15 cellular contexts compared by ENCODE assay signal in genomic region chr10:62761115-62761514, GRCh38. TPM values are rescaled to one million over a fixed set of nuclear protein-coding genes. Genes with fewer than 3 reads are reported as not detected.
A peak's percentile ranks its signal among the peaks of the same experiment; 100 is the strongest.
DNase-seq lines count a peak whose midpoint lies in the region; ATAC-seq, FAIRE-seq and TF ChIP-seq lines count a peak whose summit lies in the region.
"Had no signal": no experiment of that assay in that cellular context is flagged by ENCODE, and none has a peak within 500 bp of the region (broad histone marks: within the 10 kb centered on the region; RNA-seq: fewer than 3 reads in every experiment).

No MANE protein-coding gene starts in this region.

- peak overlapping the region; percentile 88 for H2AFZ ChIP-seq in endothelial cell of umbilical vein (ENCODE audit: low read depth, low read length)
- H2AFZ ChIP-seq: neural progenitor cell had no signal

- in situ Hi-C loops in Caki2 (cut with HindIII; ENCODE audit: low pct_unique_long_range_greater_than_20kb, low sequenced_read_pairs), result no loop called here

- intact Hi-C loops in activated CD4-positive, alpha-beta T cell treated with anti-CD3 and anti-CD28 coated beads, Interleukin-2, amount 10 ng/mL, durations not matched to agents 24 days and 14 days (cut with micrococcal nuclease), result no loop called here
- intact Hi-C loops in endothelial cell of umbilical vein (cut with micrococcal nuclease), result no loop called here

- no peak for TF ChIP-seq POLR2A in endothelial cell of umbilical vein (IDR thresholded peaks at IDR 0.05; ENCODE audit: low read depth, low read length)

- H3K36me3 ChIP-seq in NT2/D1 (ENCODE audit: insufficient read depth, insufficient read length, low read length) (no peaks in the 10 kb centered on the region), endothelial cell of umbilical vein (ENCODE audit: control insufficient read depth in 2 of 2, extremely low read depth in 1 of 2, insufficient read depth in 2 of 2, low read length in 2 of 2) (no peaks in the 10 kb centered on the region)
- H3K36me3 ChIP-seq: ascending aorta, neural progenitor cell, sigmoid colon had no signal

- POLR2A ChIA-PET in endothelial cell of umbilical vein (lab: Charles Lee), result no interaction called here

- H3K4me1 ChIP-seq in NT2/D1 (ENCODE audit: insufficient read depth, insufficient read length) (no peaks in the 10 kb centered on the region), endothelial cell of umbilical vein (ENCODE audit: control insufficient read depth, extremely low read depth, insufficient read depth, low read length) (peaks cover 17% of the 10 kb centered on the region)
- H3K4me1 ChIP-seq: ascending aorta, sigmoid colon had no signal

- DNase-seq in activated CD4-positive, alpha-beta T cell treated with anti-CD3 and anti-CD28 coated beads for 4 hours, result peak; percentile 27 to 38
- DNase-seq in activated CD4-positive, alpha-beta T cell treated with anti-CD3 and anti-CD28 coated beads, Interleukin-2, amount 10 ng/mL, durations not matched to agents 24 days and 14 days, result no peak
- DNase-seq in Caki2 (ENCODE audit: low read depth), result peak; percentile 29
- peak; percentile 11 for DNase-seq in NT2/D1 (ENCODE audit: low read depth, low spot score)
- DNase-seq in endothelial cell of umbilical vein (ENCODE audit: low read depth, low spot score), result peak; percentile 4
- no peak for DNase-seq in type B pancreatic cell (ENCODE audit: extremely low spot score, unreplicated experiment)
- no peak for DNase-seq in substantia nigra (lab: John Stamatoyannopoulos, UW)
- DNase-seq: NCI-H187 treated with DMSO at 0.1 percent for 48 hours, sigmoid colon, T-cell had no signal

- H3K4me3 Mint-ChIP-seq in activated CD4-positive, alpha-beta T cell treated with anti-CD3 and anti-CD28 coated beads, Interleukin-2, amount 10 ng/mL, durations not matched to agents 24 days and 14 days, result no peak overlapping the region
- no peak overlapping the region for H3K4me3 Mint-ChIP-seq in type B pancreatic cell
- H3K4me3 Mint-ChIP-seq: neural progenitor cell, T-cell had no signal

- H3K79me2 ChIP-seq in endothelial cell of umbilical vein (ENCODE audit: control insufficient read depth, insufficient read depth, low read length), result no peaks in the 10 kb centered on the region

- H3K27me3 Mint-ChIP-seq in activated CD4-positive, alpha-beta T cell treated with anti-CD3 and anti-CD28 coated beads, Interleukin-2, amount 10 ng/mL, durations not matched to agents 24 days and 14 days, result peaks cover 1% of the 10 kb centered on the region
- peaks cover 4% of the 10 kb centered on the region for H3K27me3 Mint-ChIP-seq in type B pancreatic cell
- H3K27me3 Mint-ChIP-seq: T-cell had no signal

- BruUV-seq in endothelial cell of umbilical vein (replicated peaks; lab: Mats Ljungman, UMichigan), result no TSS peak

- peaks cover 4% of the 10 kb centered on the region for H3K9me3 Mint-ChIP-seq in activated CD4-positive, alpha-beta T cell treated with anti-CD3 and anti-CD28 coated beads, Interleukin-2, amount 10 ng/mL, durations not matched to agents 24 days and 14 days
- H3K9me3 Mint-ChIP-seq in type B pancreatic cell, result no peaks in the 10 kb centered on the region
- H3K9me3 Mint-ChIP-seq: neural progenitor cell, T-cell had no signal

- dilution Hi-C loops in endothelial cell of umbilical vein (cut with MboI; ENCODE audit: extremely low pct_ligation_motif_present, low sequenced_read_pairs), result no loop called here

- no peak overlapping the region for H3K9ac ChIP-seq in NT2/D1 (ENCODE audit: insufficient read length, low read depth)
- H3K9ac ChIP-seq in endothelial cell of umbilical vein (replicated peaks; ENCODE audit: extremely low read depth, insufficient read depth, low read length), result peak overlapping the region; percentile 38
- H3K9ac ChIP-seq: neural progenitor cell had no signal

- no peak overlapping the region for H3K4me3 ChIP-seq in NT2/D1 (ENCODE audit: insufficient read length, low read depth)
- H3K4me3 ChIP-seq in endothelial cell of umbilical vein (replicated peaks in 1 of 3; ENCODE audit: insufficient read depth in 1 of 3, low read depth in 1 of 3, low read length in 3 of 3), result no peak overlapping the region
- H3K4me3 ChIP-seq: ascending aorta, neural progenitor cell, sigmoid colon had no signal

- H4K20me1 ChIP-seq in endothelial cell of umbilical vein (replicated peaks; ENCODE audit: control insufficient read depth, extremely low read depth, insufficient read depth, low read length), result no peaks in the 10 kb centered on the region

- FAIRE-seq in endothelial cell of umbilical vein (lab: Jason Lieb, UNC), result peak; percentile 38
- FAIRE-seq: keratinocyte, RCC 7860 had no signal

- TF ChIP-seq CTCF in endothelial cell of umbilical vein (IDR thresholded peaks at IDR 0.05; ENCODE audit: extremely low read depth in 1 of 2, insufficient read depth in 1 of 2, low read depth in 1 of 2, low read length in 2 of 2) (no peak), type B pancreatic cell (conservative IDR thresholded peaks at IDR 0.05) (no peak)

- H3K27me3 ChIP-seq in NT2/D1 (ENCODE audit: insufficient read depth, insufficient read length) (no peaks in the 10 kb centered on the region), endothelial cell of umbilical vein (ENCODE audit: control insufficient read depth in 2 of 2, insufficient read depth in 2 of 2, low read length in 2 of 2) (peaks cover 0 to 2% of the 10 kb centered on the region in 2 experiments)
- H3K27me3 ChIP-seq: ascending aorta, neural progenitor cell, sigmoid colon had no signal

- H3K9me3 ChIP-seq in NT2/D1 (ENCODE audit: insufficient read depth, low read length) (no peaks in the 10 kb centered on the region), endothelial cell of umbilical vein (replicated peaks; ENCODE audit: control insufficient read depth, insufficient read depth, low read length) (no peaks in the 10 kb centered on the region)
- H3K9me3 ChIP-seq: ascending aorta, sigmoid colon had no signal

- no peak overlapping the region for H3K27ac Mint-ChIP-seq in activated CD4-positive, alpha-beta T cell treated with anti-CD3 and anti-CD28 coated beads, Interleukin-2, amount 10 ng/mL, durations not matched to agents 24 days and 14 days
- no peak overlapping the region for H3K27ac Mint-ChIP-seq in type B pancreatic cell

- H3K27ac ChIP-seq in endothelial cell of umbilical vein (ENCODE audit: insufficient read depth, low read depth, low read length), result peak overlapping the region; percentile 55
- H3K27ac ChIP-seq in substantia nigra (ENCODE audit: low read depth, low read length, poor library complexity, severe bottlenecking), result no peak overlapping the region
- H3K27ac ChIP-seq: ascending aorta, neural progenitor cell had no signal

- peaks cover 12% of the 10 kb centered on the region for H3K4me1 Mint-ChIP-seq in activated CD4-positive, alpha-beta T cell treated with anti-CD3 and anti-CD28 coated beads, Interleukin-2, amount 10 ng/mL, durations not matched to agents 24 days and 14 days
- H3K4me1 Mint-ChIP-seq in type B pancreatic cell (ENCODE audit: unreplicated experiment), result peaks cover 4% of the 10 kb centered on the region

- H3K36me3 Mint-ChIP-seq in activated CD4-positive, alpha-beta T cell treated with anti-CD3 and anti-CD28 coated beads, Interleukin-2, amount 10 ng/mL, durations not matched to agents 24 days and 14 days (ENCODE audit: low read depth), result peaks cover 2% of the 10 kb centered on the region
- no peaks in the 10 kb centered on the region for H3K36me3 Mint-ChIP-seq in type B pancreatic cell
- H3K36me3 Mint-ChIP-seq: neural progenitor cell, T-cell had no signal

- peak overlapping the region; percentile 64 for H3K4me2 ChIP-seq in endothelial cell of umbilical vein (ENCODE audit: insufficient read depth, low read length)
- H3K4me2 ChIP-seq: neural progenitor cell had no signal

- no peaks in the 10 kb centered on the region for H3K9me1 ChIP-seq in endothelial cell of umbilical vein (replicated peaks; ENCODE audit: control insufficient read depth, extremely low read depth, insufficient read depth, low read length)

- ATAC-seq in GM21367 (IDR thresholded peaks at IDR 0.05; ENCODE audit: unreplicated experiment), result no peak

- CTCF ChIA-PET in endothelial cell of umbilical vein (lab: Charles Lee), result interaction anchor here (1.3 to 2.5 kb wide), 4 partner anchors 9 to 151 kb away, joined by 4 to 11 read pairs (median 4); no protein-coding TSS in a partner anchor

TF ChIP-seq in endothelial cell of umbilical vein, 7 proteins besides CTCF, POLR2A, EP300 and RAD21:
- TF ChIP-seq FOS (IDR thresholded peaks at IDR 0.05; ENCODE audit: borderline replicate concordance, insufficient read depth, low read length) (no peak), JUN (IDR thresholded peaks at IDR 0.05; ENCODE audit: borderline replicate concordance, insufficient read depth, insufficient read length, low read depth) (peak; percentile 47)

RNA-seq across cellular contexts. Expression of gene ADO, which starts 43.4 kb away (rescaled TPM):
- 43.6 and 43.8 TPM in 2 replicates for total RNA-seq in activated CD4-positive, alpha-beta T cell treated with anti-CD3 and anti-CD28 coated beads, Interleukin-2, amount 10 ng/mL, durations not matched to agents 24 days and 14 days
- 48.4 and 50.6 TPM in 2 replicates for total RNA-seq in Caki2 (2014; rRNA removed; shearing (Covaris generic); ENCODE audit: low replicate concordance)
- total RNA-seq in endothelial cell of umbilical vein (14.1 and 14.5 TPM in 2 replicates), type B pancreatic cell (ENCODE audit: low replicate concordance) (15.7 and 27.5 TPM in 2 replicates)
- polyA plus RNA-seq in endothelial cell of umbilical vein, result 6.5 and 8.2 TPM in 2 replicates
- polyA plus RNA-seq in endothelial cell of umbilical vein (2011; cell fraction: cytosol; rRNA removed), result 5.2 and 6.1 TPM in 2 replicates
- 2.9 and 3.8 TPM in 2 replicates for polyA plus RNA-seq in endothelial cell of umbilical vein (2011; cell fraction: nucleus; rRNA removed)
- polyA plus RNA-seq in endothelial cell of umbilical vein (2012), result 8.7 and 9.1 TPM in 2 replicates
- polyA minus RNA-seq in endothelial cell of umbilical vein, result 7.2 and 8.1 TPM in 2 replicates
- 20.5 TPM for polyA minus RNA-seq in endothelial cell of umbilical vein (2011; cell fraction: cytosol; rRNA and poly(A)+ RNA removed)
- 5.7 and 6.3 TPM in 2 replicates for polyA minus RNA-seq in endothelial cell of umbilical vein (2011; cell fraction: nucleus; rRNA and poly(A)+ RNA removed)

RNA-seq across cellular contexts. Expression of gene EGR2, which starts 55.1 kb away (rescaled TPM):
- total RNA-seq in activated CD4-positive, alpha-beta T cell treated with anti-CD3 and anti-CD28 coated beads, Interleukin-2, amount 10 ng/mL, durations not matched to agents 24 days and 14 days, result 178 and 201 TPM in 2 replicates
- total RNA-seq in Caki2 (2014; rRNA removed; shearing (Covaris generic); ENCODE audit: low replicate concordance), result 0.03 TPM in 1 of 2 replicates, not detected in the other
- total RNA-seq in endothelial cell of umbilical vein (0.46 and 0.67 TPM in 2 replicates), type B pancreatic cell (ENCODE audit: low replicate concordance) (17.6 and 26.7 TPM in 2 replicates)
- 0.47 and 0.54 TPM in 2 replicates for polyA plus RNA-seq in endothelial cell of umbilical vein
- polyA plus RNA-seq in endothelial cell of umbilical vein (2011; cell fraction: cytosol; rRNA removed), result 0.12 and 0.32 TPM in 2 replicates
- 0.33 and 0.48 TPM in 2 replicates for polyA plus RNA-seq in endothelial cell of umbilical vein (2011; cell fraction: nucleus; rRNA removed)
- 0.07 TPM in 1 of 2 replicates, not detected in the other for polyA plus RNA-seq in endothelial cell of umbilical vein (2012)
- 0.42 and 2.2 TPM in 2 replicates for polyA minus RNA-seq in endothelial cell of umbilical vein
- not detected for polyA minus RNA-seq in endothelial cell of umbilical vein (2011; cell fraction: cytosol; rRNA and poly(A)+ RNA removed)
- 0.24 and 0.58 TPM in 2 replicates for polyA minus RNA-seq in endothelial cell of umbilical vein (2011; cell fraction: nucleus; rRNA and poly(A)+ RNA removed)

Comparison
In these comparisons a context has a peak if more than half of its experiments do, and no peak if none do; other contexts are left out.
1. DNase-seq: peak in activated CD4-positive, alpha-beta T cell treated with anti-CD3 and anti-CD28 coated beads for 4 hours (2 of 2), Caki2 (single experiment), NT2/D1 (single experiment) and endothelial cell of umbilical vein (single experiment); none in activated CD4-positive, alpha-beta T cell treated with anti-CD3 and anti-CD28 coated beads, Interleukin-2, amount 10 ng/mL, durations not matched to agents 24 days and 14 days (single experiment), type B pancreatic cell (single experiment) and substantia nigra (0 of 49).
2. RNA of gene EGR2, which starts 55.1 kb away (total RNA-seq): 178 to 201 TPM in activated CD4-positive, alpha-beta T cell treated with anti-CD3 and anti-CD28 coated beads, Interleukin-2, amount 10 ng/mL, durations not matched to agents 24 days and 14 days and 17.6 to 26.7 TPM in type B pancreatic cell; 0.46 to 0.67 TPM in endothelial cell of umbilical vein and 0.03 TPM in Caki2; every median in the first group is over 10 times any median in the second.